16 cellular contexts compared by ENCODE assay signal in the genomic region with DNA sequence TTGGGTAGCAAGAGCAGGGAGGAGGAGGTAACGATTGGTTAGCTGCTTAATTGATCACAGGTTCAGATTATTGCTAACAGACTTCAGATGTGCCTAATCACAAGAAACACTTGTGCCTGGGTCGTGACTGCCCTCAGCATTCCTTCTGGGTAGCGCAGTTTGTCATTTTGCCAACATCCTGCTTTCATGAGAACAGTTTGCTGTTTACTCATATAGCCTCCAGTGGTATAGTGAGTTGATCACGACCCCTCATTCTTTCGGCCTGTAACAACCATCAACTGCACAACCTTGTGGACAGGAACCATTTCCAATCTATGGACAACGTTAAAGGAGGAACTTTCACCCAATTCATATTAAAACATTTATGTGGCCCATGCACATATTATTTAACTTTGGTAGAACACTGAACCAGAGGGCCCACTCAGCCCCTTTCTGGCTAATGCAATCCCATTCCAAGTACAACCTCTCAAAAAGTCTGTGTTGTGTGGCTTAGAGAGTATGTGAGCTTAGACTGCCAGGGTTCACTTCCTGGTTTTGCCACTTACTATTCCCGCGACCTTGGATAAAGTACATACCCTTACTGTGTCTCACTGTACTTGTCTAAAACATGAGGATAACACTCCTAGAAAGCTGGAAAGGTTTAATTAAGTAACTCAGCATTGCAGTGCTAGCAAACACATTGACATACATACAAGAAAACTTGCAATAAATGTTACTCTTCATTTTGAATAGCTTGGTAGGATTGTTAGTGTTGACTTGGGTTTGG.
DNase-seq lines count a peak whose midpoint lies in the region; ATAC-seq and TF ChIP-seq lines count a peak whose summit lies in the region.
"Had no signal": no experiment of that assay in that cellular context is flagged by ENCODE, and none has a peak within 500 bp of the region (broad histone marks: within the 10 kb centered on the region; RNA-seq: fewer than 3 reads in every experiment).

No MANE protein-coding gene starts in this region.

- no peak overlapping the region for H3K4me3 Mint-ChIP-seq in immature natural killer cell
- no peak overlapping the region for H3K4me3 Mint-ChIP-seq in activated T-helper 17 cell treated with anti-CD3 and anti-CD28 coated beads, Interleukin-2, amount 50 U/mL, for 72 hours
- H3K4me3 Mint-ChIP-seq: activated CD8-positive, alpha-beta memory T cell treated with anti-CD3 and anti-CD28 coated beads, Interleukin-2, amount 10 ng/mL, durations not matched to agents 7 days and 5 days; activated naive CD4-positive, alpha-beta T cell treated with anti-CD3 and anti-CD28 coated beads, Interleukin-2, amount 50 U/mL, for 24 hours had no signal

- no peak for TF ChIP-seq POLR2A in esophagus muscularis mucosa (IDR thresholded peaks at IDR 0.05; ENCODE audit: low read depth)

- peaks cover 0 to under 1% (median 0%) of the 10 kb centered on the region in 6 donors for H3K9me3 Mint-ChIP-seq in immature natural killer cell
- no peaks in the 10 kb centered on the region for H3K9me3 Mint-ChIP-seq in activated T-helper 17 cell treated with anti-CD3 and anti-CD28 coated beads, Interleukin-2, amount 50 U/mL, for 72 hours

- H3K4me1 ChIP-seq in esophagus muscularis mucosa, result peaks cover 3 to 22% (median 13%) of the 10 kb centered on the region in 4 donors

- TF ChIP-seq CTCF in esophagus muscularis mucosa (IDR thresholded peaks at IDR 0.05), result no peak

- TF ChIP-seq EP300 in esophagus muscularis mucosa (IDR thresholded peaks at IDR 0.05), result no peak

- in situ Hi-C loops in KBM-7 (cut with MboI; ENCODE audit: low pct_unique_long_range_greater_than_20kb, low sequenced_read_pairs), result no loop called here

- peaks cover 3 to 8% (median 6%) of the 10 kb centered on the region in 3 donors for H3K36me3 Mint-ChIP-seq in immature natural killer cell
- peaks cover 22% of the 10 kb centered on the region for H3K36me3 Mint-ChIP-seq in activated T-helper 17 cell treated with anti-CD3 and anti-CD28 coated beads, Interleukin-2, amount 50 U/mL, for 72 hours (ENCODE audit: low read depth)

- H3K27ac ChIP-seq in esophagus muscularis mucosa (replicated peaks in 1 of 4), result no peak overlapping the region
- H3K27ac ChIP-seq: coronary artery had no signal

- peaks cover 47 to 61% of the 10 kb centered on the region in 2 donors for H3K4me1 Mint-ChIP-seq in immature natural killer cell
- H3K4me1 Mint-ChIP-seq in activated T-helper 17 cell treated with anti-CD3 and anti-CD28 coated beads, Interleukin-2, amount 50 U/mL, for 72 hours, result peaks cover 3% of the 10 kb centered on the region

- intact Hi-C loops in esophagus muscularis mucosa (cut with DNase I), result no loop called here

- no peak overlapping the region for H3K4me3 ChIP-seq in esophagus muscularis mucosa
- H3K4me3 ChIP-seq: coronary artery had no signal

- H3K9me3 ChIP-seq in esophagus muscularis mucosa, result no peaks in the 10 kb centered on the region

- H3K27me3 Mint-ChIP-seq in immature natural killer cell (ENCODE audit: low read depth in 3 of 3), result peaks cover 0 to 2% (median 0%) of the 10 kb centered on the region in 3 donors
- no peaks in the 10 kb centered on the region for H3K27me3 Mint-ChIP-seq in activated T-helper 17 cell treated with anti-CD3 and anti-CD28 coated beads, Interleukin-2, amount 50 U/mL, for 72 hours
- H3K27me3 Mint-ChIP-seq: activated CD8-positive, alpha-beta memory T cell treated with anti-CD3 and anti-CD28 coated beads, Interleukin-2, amount 10 ng/mL, durations not matched to agents 7 days and 5 days; activated naive CD4-positive, alpha-beta T cell treated with anti-CD3 and anti-CD28 coated beads, Interleukin-2, amount 50 U/mL, for 24 hours had no signal

- peak overlapping the region in 1 of 6 donors; percentile 23 for H3K27ac Mint-ChIP-seq in immature natural killer cell
- H3K27ac Mint-ChIP-seq in activated T-helper 17 cell treated with anti-CD3 and anti-CD28 coated beads, Interleukin-2, amount 50 U/mL, for 72 hours, result no peak overlapping the region
- H3K27ac Mint-ChIP-seq: activated CD8-positive, alpha-beta memory T cell treated with anti-CD3 and anti-CD28 coated beads, Interleukin-2, amount 10 ng/mL, durations not matched to agents 7 days and 5 days; activated naive CD4-positive, alpha-beta T cell treated with anti-CD3 and anti-CD28 coated beads, Interleukin-2, amount 50 U/mL, for 24 hours had no signal

- no peak for ATAC-seq in activated T-helper 17 cell treated with anti-CD3 and anti-CD28 coated beads, Interleukin-2, amount 50 U/mL, for 72 hours (replicated peaks)
- no peak for ATAC-seq in GM21825 (IDR thresholded peaks at IDR 0.05; ENCODE audit: unreplicated experiment)
- ATAC-seq: activated CD8-positive, alpha-beta memory T cell treated with anti-CD3 and anti-CD28 coated beads, Interleukin-2, amount 10 ng/mL, durations not matched to agents 7 days and 5 days had no signal

- no peaks in the 10 kb centered on the region for H3K27me3 ChIP-seq in esophagus muscularis mucosa

- peak; percentile 4 for DNase-seq in AG08395 (ENCODE audit: low spot score)
- DNase-seq in KBM-7, result peak; percentile 14
- DNase-seq in dedifferentiated amniotic fluid mesenchymal stem cell (ENCODE audit: extremely low spot score), result peak; percentile 79
- peak; percentile 61 for DNase-seq in kidney tubule cell (ENCODE audit: low spot score)
- DNase-seq in immature natural killer cell, result no peak
- no peak for DNase-seq in esophagus muscularis mucosa (ENCODE audit: extremely low spot score)
- DNase-seq: activated CD8-positive, alpha-beta memory T cell treated with anti-CD3 and anti-CD28 coated beads, Interleukin-2, amount 10 ng/mL, durations not matched to agents 7 days and 5 days; glutamatergic neuron; NCI-H1105 treated with DMSO at 0.1 percent for 48 hours; NCI-H524; nucleus accumbens; SHP77 treated with DMSO at 0.1 percent for 48 hours had no signal

- no peaks in the 10 kb centered on the region for H3K36me3 ChIP-seq in esophagus muscularis mucosa

- WGBS in esophagus muscularis mucosa, result 92% methylated on average over 8 of the region's 8 CpGs

Comparison
In these comparisons a context has a peak if more than half of its experiments do, and no peak if none do; other contexts are left out.
1. DNase-seq: peak in AG08395 (single experiment), KBM-7 (single experiment), dedifferentiated amniotic fluid mesenchymal stem cell (single experiment) and kidney tubule cell (single experiment); none in immature natural killer cell (0 of 3) and esophagus muscularis mucosa (single experiment).